ENCODE assay signal across 8 cellular contexts in genomic region chr2:142649581-142649980, GRCh38.
"Had no signal": no experiment of that assay in that cellular context is flagged by ENCODE, and none has a peak within 500 bp of the region (broad histone marks: within the 10 kb centered on the region; RNA-seq: fewer than 3 reads in every experiment).

No MANE protein-coding gene starts in this region.

- DNase-seq: GDM1, GF-D8 had no signal

- ATAC-seq: GM12878 had no signal

- H3K4me3 ChIP-seq: GM12878 had no signal

- FAIRE-seq: G401.6, GM12878, GM12891, GM12892, GM18507, GM19239 had no signal
